ENCODE assay signal across 1 cellular context in the genomic region with DNA sequence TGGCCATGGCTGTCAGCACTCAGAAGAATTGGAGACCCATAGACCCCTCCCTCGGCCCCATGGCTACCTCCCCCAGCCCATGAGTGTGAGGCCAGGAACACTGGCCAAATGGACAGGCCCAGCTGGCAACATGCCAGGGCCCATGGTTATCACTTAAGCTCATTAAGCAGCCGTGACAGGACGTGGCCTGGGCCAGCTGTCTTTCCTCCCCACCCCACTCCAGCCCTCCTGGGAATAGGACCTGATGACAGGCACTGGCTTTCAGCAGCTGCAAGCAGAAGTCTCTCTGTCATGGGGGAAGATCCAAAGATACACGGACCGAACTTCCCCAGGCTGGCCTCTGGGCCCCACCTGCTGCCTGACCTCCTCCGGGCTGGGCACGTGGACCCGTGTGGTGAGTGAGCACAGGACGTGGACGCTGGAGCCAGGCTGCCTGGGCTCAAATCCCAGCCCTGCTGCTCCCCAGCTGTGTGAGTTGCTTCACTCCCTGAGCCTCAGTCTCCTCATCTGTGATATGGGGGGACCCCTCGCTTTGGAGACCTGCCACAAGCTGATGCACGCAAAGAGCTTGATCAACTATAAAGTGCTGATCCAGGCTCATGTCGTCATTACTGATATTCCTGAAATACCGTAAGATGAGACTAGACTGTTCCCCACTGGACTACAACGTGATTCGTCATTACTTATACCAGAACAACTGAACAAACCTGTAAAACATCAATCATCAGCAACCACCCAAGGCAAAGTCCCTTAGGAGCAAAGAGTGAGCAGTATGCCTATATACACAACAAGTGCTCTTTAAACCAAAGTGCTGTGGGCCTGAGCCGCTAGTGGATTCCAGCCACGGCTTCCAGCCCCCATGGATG.
TF ChIP-seq lines count a peak whose summit lies in the region.

No MANE protein-coding gene starts in this region.

TF ChIP-seq in K562, 482 proteins besides CTCF, POLR2A, EP300 and RAD21 (continued from another document and continues in another):
- peak; percentile 45 for TF ChIP-seq USF1 (CRISPR knock-in tag; IDR thresholded peaks at IDR 0.05)
- TF ChIP-seq, protein P1, sequence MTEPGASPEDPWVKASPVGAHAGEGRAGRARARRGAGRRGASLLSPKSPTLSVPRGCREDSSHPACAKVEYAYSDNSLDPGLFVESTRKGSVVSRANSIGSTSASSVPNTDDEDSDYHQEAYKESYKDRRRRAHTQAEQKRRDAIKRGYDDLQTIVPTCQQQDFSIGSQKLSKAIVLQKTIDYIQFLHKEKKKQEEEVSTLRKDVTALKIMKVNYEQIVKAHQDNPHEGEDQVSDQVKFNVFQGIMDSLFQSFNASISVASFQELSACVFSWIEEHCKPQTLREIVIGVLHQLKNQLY (CRISPR knock-in tag; conservative IDR thresholded peaks at IDR 0.05): no peak
- TF ChIP-seq CBFA2T3 (IDR thresholded peaks at IDR 0.05): peak; percentile 79
- TF ChIP-seq, protein P2, sequence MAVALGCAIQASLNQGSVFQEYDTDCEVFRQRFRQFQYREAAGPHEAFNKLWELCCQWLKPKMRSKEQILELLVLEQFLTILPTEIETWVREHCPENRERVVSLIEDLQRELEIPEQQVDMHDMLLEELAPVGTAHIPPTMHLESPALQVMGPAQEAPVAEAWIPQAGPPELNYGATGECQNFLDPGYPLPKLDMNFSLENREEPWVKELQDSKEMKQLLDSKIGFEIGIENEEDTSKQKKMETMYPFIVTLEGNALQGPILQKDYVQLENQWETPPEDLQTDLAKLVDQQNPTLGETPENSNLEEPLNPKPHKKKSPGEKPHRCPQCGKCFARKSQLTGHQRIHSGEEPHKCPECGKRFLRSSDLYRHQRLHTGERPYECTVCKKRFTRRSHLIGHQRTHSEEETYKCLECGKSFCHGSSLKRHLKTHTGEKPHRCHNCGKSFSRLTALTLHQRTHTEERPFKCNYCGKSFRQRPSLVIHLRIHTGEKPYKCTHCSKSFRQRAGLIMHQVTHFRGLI (CRISPR knock-in tag; IDR thresholded peaks at IDR 0.05): no peak
- peak; percentile 70; the same call in 1 of the 2 replicates for TF ChIP-seq GATA2 (CRISPR knock-in tag; IDR thresholded peaks at IDR 0.05)
- no peak for TF ChIP-seq NFE2 (IDR thresholded peaks at IDR 0.05; ENCODE audit: low read depth)
- TF ChIP-seq, protein P3, sequence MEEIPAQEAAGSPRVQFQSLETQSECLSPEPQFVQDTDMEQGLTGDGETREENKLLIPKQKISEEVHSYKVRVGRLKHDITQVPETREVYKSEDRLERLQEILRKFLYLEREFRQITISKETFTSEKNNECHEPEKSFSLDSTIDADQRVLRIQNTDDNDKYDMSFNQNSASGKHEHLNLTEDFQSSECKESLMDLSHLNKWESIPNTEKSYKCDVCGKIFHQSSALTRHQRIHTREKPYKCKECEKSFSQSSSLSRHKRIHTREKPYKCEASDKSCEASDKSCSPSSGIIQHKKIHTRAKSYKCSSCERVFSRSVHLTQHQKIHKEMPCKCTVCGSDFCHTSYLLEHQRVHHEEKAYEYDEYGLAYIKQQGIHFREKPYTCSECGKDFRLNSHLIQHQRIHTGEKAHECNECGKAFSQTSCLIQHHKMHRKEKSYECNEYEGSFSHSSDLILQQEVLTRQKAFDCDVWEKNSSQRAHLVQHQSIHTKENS (CRISPR knock-in tag; IDR thresholded peaks at IDR 0.05): no peak
- TF ChIP-seq MEIS2 (IDR thresholded peaks at IDR 0.05; ENCODE audit: partially characterized antibody): peak; percentile 79
- no peak for TF ChIP-seq ZNF79 (CRISPR knock-in tag; IDR thresholded peaks at IDR 0.05; ENCODE audit: low read depth)
- TF ChIP-seq SAP30 (IDR thresholded peaks at IDR 0.05; ENCODE audit: borderline replicate concordance, insufficient read depth, low read depth, low read length, poor library complexity, severe bottlenecking): no peak
- no peak for TF ChIP-seq ZNF197 (CRISPR knock-in tag; IDR thresholded peaks at IDR 0.05; ENCODE audit: low read depth)
- TF ChIP-seq POLR2AphosphoS2 (IDR thresholded peaks at IDR 0.05; ENCODE audit: low read length): no peak
- TF ChIP-seq ZC3H4 (CRISPR knock-in tag; IDR thresholded peaks at IDR 0.05; ENCODE audit: borderline replicate concordance): no peak
- no peak for TF ChIP-seq SUPT5H (IDR thresholded peaks at IDR 0.05)
- TF ChIP-seq ETS2 (tag; IDR thresholded peaks at IDR 0.05; ENCODE audit: borderline replicate concordance, poor library complexity, severe bottlenecking): no peak
- peak in 1 of 2 experiments; percentile 20; a peak in 1 of 4 replicates for TF ChIP-seq ZNF318 (IDR thresholded peaks at IDR 0.05; ENCODE audit: borderline replicate concordance in 1 of 2, low read depth in 1 of 2)
- no peak for TF ChIP-seq KAT7 (CRISPR knock-in tag; IDR thresholded peaks at IDR 0.05; ENCODE audit: borderline replicate concordance)
- peak; percentile 22 to 56; a peak in 1 of 4 replicates for TF ChIP-seq TRIM24 (IDR thresholded peaks at IDR 0.05)
- no peak for TF ChIP-seq FOXK2 (conservative IDR thresholded peaks at IDR 0.05 in 1 of 2, IDR thresholded peaks at IDR 0.05 in 1 of 2; ENCODE audit: low read depth in 2 of 2)
- TF ChIP-seq EWSR1 (IDR thresholded peaks at IDR 0.05; ENCODE audit: borderline replicate concordance, low read depth, partially characterized antibody): no peak
- no peak for TF ChIP-seq CHD1 (IDR thresholded peaks at IDR 0.05; ENCODE audit: low read length)
- TF ChIP-seq, protein P4, sequence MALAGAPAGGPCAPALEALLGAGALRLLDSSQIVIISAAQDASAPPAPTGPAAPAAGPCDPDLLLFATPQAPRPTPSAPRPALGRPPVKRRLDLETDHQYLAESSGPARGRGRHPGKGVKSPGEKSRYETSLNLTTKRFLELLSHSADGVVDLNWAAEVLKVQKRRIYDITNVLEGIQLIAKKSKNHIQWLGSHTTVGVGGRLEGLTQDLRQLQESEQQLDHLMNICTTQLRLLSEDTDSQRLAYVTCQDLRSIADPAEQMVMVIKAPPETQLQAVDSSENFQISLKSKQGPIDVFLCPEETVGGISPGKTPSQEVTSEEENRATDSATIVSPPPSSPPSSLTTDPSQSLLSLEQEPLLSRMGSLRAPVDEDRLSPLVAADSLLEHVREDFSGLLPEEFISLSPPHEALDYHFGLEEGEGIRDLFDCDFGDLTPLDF (CRISPR knock-in tag; IDR thresholded peaks at IDR 0.05): no peak
- TF ChIP-seq ZNF232 (CRISPR knock-in tag; IDR thresholded peaks at IDR 0.05): no peak
- no peak for TF ChIP-seq ZBED1 (IDR thresholded peaks at IDR 0.05)
- TF ChIP-seq MXI1 (IDR thresholded peaks at IDR 0.05; ENCODE audit: low read depth, low read length): no peak
- no peak for TF ChIP-seq ATF1 (CRISPR knock-in tag; IDR thresholded peaks at IDR 0.05)
- 0 out of 2 replicates have a peak, but pooled peaks have one; percentile 32 for TF ChIP-seq ATF1 (tag; IDR thresholded peaks at IDR 0.05)
- TF ChIP-seq ZNF445 (CRISPR knock-in tag; IDR thresholded peaks at IDR 0.05; ENCODE audit: low read depth): no peak
- TF ChIP-seq SMARCA5 (IDR thresholded peaks at IDR 0.05): no peak
- no peak for TF ChIP-seq ZNF121 (CRISPR knock-in tag; conservative IDR thresholded peaks at IDR 0.05)
- peak; percentile 99 for TF ChIP-seq NFIC (IDR thresholded peaks at IDR 0.05)
- TF ChIP-seq, protein P5, sequence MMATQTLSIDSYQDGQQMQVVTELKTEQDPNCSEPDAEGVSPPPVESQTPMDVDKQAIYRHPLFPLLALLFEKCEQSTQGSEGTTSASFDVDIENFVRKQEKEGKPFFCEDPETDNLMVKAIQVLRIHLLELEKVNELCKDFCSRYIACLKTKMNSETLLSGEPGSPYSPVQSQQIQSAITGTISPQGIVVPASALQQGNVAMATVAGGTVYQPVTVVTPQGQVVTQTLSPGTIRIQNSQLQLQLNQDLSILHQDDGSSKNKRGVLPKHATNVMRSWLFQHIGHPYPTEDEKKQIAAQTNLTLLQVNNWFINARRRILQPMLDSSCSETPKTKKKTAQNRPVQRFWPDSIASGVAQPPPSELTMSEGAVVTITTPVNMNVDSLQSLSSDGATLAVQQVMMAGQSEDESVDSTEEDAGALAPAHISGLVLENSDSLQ (IDR thresholded peaks at IDR 0.05): peak; percentile 57
- peak; percentile 52; the same call in 1 of the 2 replicates for TF ChIP-seq ZNF766 (CRISPR knock-in tag; conservative IDR thresholded peaks at IDR 0.05)
- peak; percentile 64 for TF ChIP-seq BHLHE40 (IDR thresholded peaks at IDR 0.05; ENCODE audit: low read length)
- TF ChIP-seq TARDBP (IDR thresholded peaks at IDR 0.05): no peak
- TF ChIP-seq ZNF707 (CRISPR knock-in tag; conservative IDR thresholded peaks at IDR 0.05): no peak
- TF ChIP-seq ZNF584 (CRISPR knock-in tag; IDR thresholded peaks at IDR 0.05; ENCODE audit: low read depth): no peak
- TF ChIP-seq SFPQ (IDR thresholded peaks at IDR 0.05; ENCODE audit: low read depth, low read length): no peak
- no peak for TF ChIP-seq POLR2B (IDR thresholded peaks at IDR 0.05; ENCODE audit: low read depth, partially characterized antibody)
- TF ChIP-seq ZNF134 (CRISPR knock-in tag; conservative IDR thresholded peaks at IDR 0.05): no peak
- 0 out of 2 replicates have a peak, but pooled peaks have one; percentile 27 for TF ChIP-seq KLF16 (IDR thresholded peaks at IDR 0.05)
- no peak for TF ChIP-seq FOXP1 (CRISPR knock-in tag; IDR thresholded peaks at IDR 0.05)
- TF ChIP-seq HDAC1 (IDR thresholded peaks at IDR 0.05): no peak
- TF ChIP-seq PPARD (CRISPR knock-in tag; IDR thresholded peaks at IDR 0.05): no peak
- TF ChIP-seq NEUROD1 (IDR thresholded peaks at IDR 0.05; ENCODE audit: borderline replicate concordance, low read depth, low read length, partially characterized antibody): no peak
